In genomic region chr11:10884292-10884691, GRCh38 we compare ENCODE assay signal across 1 cellular context.
TF ChIP-seq lines count a peak whose summit lies in the region.

No MANE protein-coding gene starts in this region.

TF ChIP-seq in H1, 55 proteins besides CTCF, POLR2A, EP300 and RAD21:
- TF ChIP-seq CEBPB (IDR thresholded peaks at IDR 0.05; ENCODE audit: low read depth, low read length) = 0 out of 2 replicates have a peak, but pooled peaks have one; percentile 10
